In genomic region chr22:38272373-38273134, GRCh38 we compare ENCODE assay signal across 1 cellular context.
A peak's percentile ranks its signal among the peaks of the same experiment; 100 is the strongest.
TF ChIP-seq lines count a peak whose summit lies in the region.

Gene TMEM184B (minus strand): TSS chr22:38273010. CDS start chr22:38247961, 25,049 bp downstream.

TF ChIP-seq in IMR-90, 13 proteins besides CTCF, POLR2A, EP300 and RAD21:
- TF ChIP-seq CHD1 (IDR thresholded peaks at IDR 0.05; ENCODE audit: low read depth, low read length) (no peak), MAZ (IDR thresholded peaks at IDR 0.05; ENCODE audit: borderline replicate concordance, low read depth, low read length) (peak; percentile 50; the same call in 1 of the 2 replicates), NFE2L2 (IDR thresholded peaks at IDR 0.05; ENCODE audit: low read depth, low read length) (no peak), ELK1 (IDR thresholded peaks at IDR 0.05; ENCODE audit: borderline replicate concordance, low read depth, low read length) (no peak), MXI1 (IDR thresholded peaks at IDR 0.05; ENCODE audit: borderline replicate concordance, low read depth, low read length) (0 out of 2 replicates have a peak, but pooled peaks have one; percentile 43), CEBPB (IDR thresholded peaks at IDR 0.05; ENCODE audit: low read depth, low read length) (no peak), SMC3 (IDR thresholded peaks at IDR 0.05; ENCODE audit: low read depth, low read length) (no peak)
